Comparison of ENCODE assay signal across 30 cellular contexts in the genomic region with DNA sequence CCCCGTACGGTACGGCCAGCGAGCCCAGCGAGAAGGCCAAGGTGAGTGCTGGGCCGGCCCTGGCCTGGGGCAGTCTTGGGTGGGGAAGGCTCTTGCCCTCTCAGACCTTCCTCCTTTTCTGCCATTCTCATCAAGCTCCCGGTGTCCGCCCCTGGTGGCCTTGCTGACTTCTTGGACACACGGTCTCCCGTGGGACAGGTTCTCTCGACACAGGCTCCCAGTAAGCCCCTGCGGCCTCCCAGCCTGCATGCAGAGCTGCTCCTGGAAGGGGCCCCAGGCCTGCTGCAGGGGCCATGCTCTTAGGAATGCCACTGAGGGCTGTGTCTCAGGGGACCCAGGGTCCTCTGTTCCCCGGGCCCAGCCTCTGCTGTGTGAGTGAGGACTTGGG.
"Had no signal": no experiment of that assay in that cellular context is flagged by ENCODE, and none has a peak within 500 bp of the region (broad histone marks: within the 10 kb centered on the region; RNA-seq: fewer than 3 reads in every experiment).

No MANE protein-coding gene starts in this region.

- H3K4me1 Mint-ChIP-seq: activated B cell treated with CpG ODN at 0.5 μM for 24 hours; activated CD4-positive, alpha-beta T cell treated with anti-CD3 and anti-CD28 coated beads for 36 hours; activated CD4-positive, alpha-beta T cell treated with anti-CD3 and anti-CD28 coated beads, Interleukin-2, amount 10 ng/mL, durations not matched to agents 24 days and 14 days; activated CD8-positive, alpha-beta memory T cell treated with anti-CD3 and anti-CD28 coated beads, Interleukin-2, amount 10 ng/mL, durations not matched to agents 7 days and 5 days; activated naive CD4-positive, alpha-beta T cell treated with anti-CD3 and anti-CD28 coated beads, Interleukin-2, amount 50 U/mL, for 24 hours; activated naive CD8-positive, alpha-beta T cell treated with anti-CD3 and anti-CD28 coated beads for 36 hours; activated naive CD8-positive, alpha-beta T cell treated with anti-CD3 and anti-CD28 coated beads, Interleukin-2, amount 50 U/mL, for 24 hours; T-helper 17 cell had no signal

- H3K27ac ChIP-seq: adrenal gland, body of pancreas, epithelial cell of prostate, esophagus squamous epithelium, WERI-Rb-1 had no signal

- H3K9me3 ChIP-seq: adrenal gland, body of pancreas, esophagus squamous epithelium had no signal

- ATAC-seq: activated CD4-positive, alpha-beta T cell treated with anti-CD3 and anti-CD28 coated beads for 36 hours; activated CD8-positive, alpha-beta memory T cell treated with anti-CD3 and anti-CD28 coated beads, Interleukin-2, amount 10 ng/mL, durations not matched to agents 7 days and 5 days; activated CD8-positive, alpha-beta T cell treated with anti-CD3 and anti-CD28 coated beads, Interleukin-2, amount 10 ng/mL, durations not matched to agents 7 days and 5 days; activated naive CD8-positive, alpha-beta T cell treated with anti-CD3 and anti-CD28 coated beads, Interleukin-2, amount 50 U/mL, for 24 hours; body of pancreas; T-helper 17 cell had no signal

- H3K4me3 Mint-ChIP-seq: activated B cell treated with CpG ODN at 0.5 μM for 24 hours; activated CD4-positive, alpha-beta memory T cell treated with anti-CD3 and anti-CD28 coated beads for 36 hours; activated CD4-positive, alpha-beta T cell treated with anti-CD3 and anti-CD28 coated beads for 36 hours; activated CD4-positive, alpha-beta T cell treated with anti-CD3 and anti-CD28 coated beads, Interleukin-2, amount 10 ng/mL, durations not matched to agents 24 days and 14 days; activated CD8-positive, alpha-beta memory T cell treated with anti-CD3 and anti-CD28 coated beads, Interleukin-2, amount 10 ng/mL, durations not matched to agents 7 days and 5 days; activated CD8-positive, alpha-beta T cell treated with anti-CD3 and anti-CD28 coated beads, Interleukin-2, amount 10 ng/mL, durations not matched to agents 7 days and 5 days; activated naive CD4-positive, alpha-beta T cell treated with anti-CD3 and anti-CD28 coated beads for 36 hours; activated naive CD4-positive, alpha-beta T cell treated with anti-CD3 and anti-CD28 coated beads, Interleukin-2, amount 50 U/mL, for 24 hours; activated naive CD8-positive, alpha-beta T cell treated with anti-CD3 and anti-CD28 coated beads for 36 hours; activated naive CD8-positive, alpha-beta T cell treated with anti-CD3 and anti-CD28 coated beads, Interleukin-2, amount 50 U/mL, for 24 hours; activated T-helper 1 cell treated with anti-CD3 and anti-CD28 coated beads, Interleukin-12 subunit alpha, Interleukin-12 subunit beta, Interleukin-2, Interleukin-4 antibody, amounts not matched to agents 30 ng/mL and 10 ng/mL and 1 ng/mL, durations not matched to agents 14 hours and 24 hours and 36 hours; T-helper 17 cell; T-helper 2 cell treated with Interferon-gamma antibody and Interleukin-4, amounts not matched to agents 5 μg/mL and 100 μg/mL, for 36 hours had no signal

- H3K27ac Mint-ChIP-seq: activated B cell treated with CpG ODN at 0.5 μM for 24 hours; activated CD4-positive, alpha-beta memory T cell treated with anti-CD3 and anti-CD28 coated beads for 36 hours; activated CD4-positive, alpha-beta T cell treated with anti-CD3 and anti-CD28 coated beads for 36 hours; activated CD4-positive, alpha-beta T cell treated with anti-CD3 and anti-CD28 coated beads, Interleukin-2, amount 10 ng/mL, durations not matched to agents 24 days and 14 days; activated CD8-positive, alpha-beta memory T cell treated with anti-CD3 and anti-CD28 coated beads, Interleukin-2, amount 10 ng/mL, durations not matched to agents 7 days and 5 days; activated CD8-positive, alpha-beta T cell treated with anti-CD3 and anti-CD28 coated beads, Interleukin-2, amount 10 ng/mL, durations not matched to agents 7 days and 5 days; activated naive CD4-positive, alpha-beta T cell treated with anti-CD3 and anti-CD28 coated beads for 36 hours; activated naive CD4-positive, alpha-beta T cell treated with anti-CD3 and anti-CD28 coated beads, Interleukin-2, amount 50 U/mL, for 24 hours; activated naive CD8-positive, alpha-beta T cell treated with anti-CD3 and anti-CD28 coated beads for 36 hours; activated naive CD8-positive, alpha-beta T cell treated with anti-CD3 and anti-CD28 coated beads, Interleukin-2, amount 50 U/mL, for 24 hours; activated T-helper 1 cell treated with anti-CD3 and anti-CD28 coated beads, Interleukin-12 subunit alpha, Interleukin-12 subunit beta, Interleukin-2, Interleukin-4 antibody, amounts not matched to agents 30 ng/mL and 10 ng/mL and 1 ng/mL, durations not matched to agents 14 hours and 24 hours and 36 hours; activated T-helper 2 cell treated with anti-CD3 and anti-CD28 coated beads, Interferon-gamma antibody, Interleukin-2, Interleukin-4, amounts not matched to agents 10 μg/mL and 5 μg/mL and 100 μg/mL, durations not matched to agents 14 hours and 24 hours and 36 hours; T-helper 17 cell; T-helper 2 cell treated with Interferon-gamma antibody and Interleukin-4, amounts not matched to agents 5 μg/mL and 100 μg/mL, for 36 hours had no signal

- H3K4me1 ChIP-seq: body of pancreas, esophagus squamous epithelium had no signal

- H3K27me3 ChIP-seq: adrenal gland, body of pancreas, esophagus squamous epithelium had no signal

- H3K27me3 Mint-ChIP-seq: activated B cell treated with CpG ODN at 0.5 μM for 24 hours; activated CD4-positive, alpha-beta memory T cell treated with anti-CD3 and anti-CD28 coated beads for 36 hours; activated CD4-positive, alpha-beta T cell treated with anti-CD3 and anti-CD28 coated beads for 36 hours; activated CD4-positive, alpha-beta T cell treated with anti-CD3 and anti-CD28 coated beads, Interleukin-2, amount 10 ng/mL, durations not matched to agents 24 days and 14 days; activated CD8-positive, alpha-beta memory T cell treated with anti-CD3 and anti-CD28 coated beads, Interleukin-2, amount 10 ng/mL, durations not matched to agents 7 days and 5 days; activated naive CD4-positive, alpha-beta T cell treated with anti-CD3 and anti-CD28 coated beads, Interleukin-2, amount 50 U/mL, for 24 hours; activated naive CD8-positive, alpha-beta T cell treated with anti-CD3 and anti-CD28 coated beads for 36 hours; activated naive CD8-positive, alpha-beta T cell treated with anti-CD3 and anti-CD28 coated beads, Interleukin-2, amount 50 U/mL, for 24 hours; T-helper 17 cell had no signal

- H3K9me3 Mint-ChIP-seq: activated B cell treated with CpG ODN at 0.5 μM for 24 hours; activated CD4-positive, alpha-beta memory T cell treated with anti-CD3 and anti-CD28 coated beads for 36 hours; activated CD4-positive, alpha-beta T cell treated with anti-CD3 and anti-CD28 coated beads, Interleukin-2, amount 10 ng/mL, durations not matched to agents 24 days and 14 days; activated naive CD4-positive, alpha-beta T cell treated with anti-CD3 and anti-CD28 coated beads for 36 hours; activated naive CD4-positive, alpha-beta T cell treated with anti-CD3 and anti-CD28 coated beads, Interleukin-2, amount 50 U/mL, for 24 hours; activated naive CD8-positive, alpha-beta T cell treated with anti-CD3 and anti-CD28 coated beads for 36 hours; activated naive CD8-positive, alpha-beta T cell treated with anti-CD3 and anti-CD28 coated beads, Interleukin-2, amount 50 U/mL, for 24 hours; activated T-helper 1 cell treated with anti-CD3 and anti-CD28 coated beads, Interleukin-12 subunit alpha, Interleukin-12 subunit beta, Interleukin-2, Interleukin-4 antibody, amounts not matched to agents 30 ng/mL and 10 ng/mL and 1 ng/mL, durations not matched to agents 14 hours and 24 hours and 36 hours; activated T-helper 2 cell treated with anti-CD3 and anti-CD28 coated beads, Interferon-gamma antibody, Interleukin-2, Interleukin-4, amounts not matched to agents 10 μg/mL and 5 μg/mL and 100 μg/mL, durations not matched to agents 14 hours and 24 hours and 36 hours; T-helper 2 cell treated with Interferon-gamma antibody and Interleukin-4, amounts not matched to agents 5 μg/mL and 100 μg/mL, for 36 hours had no signal

- H3K36me3 Mint-ChIP-seq: activated naive CD4-positive, alpha-beta T cell treated with anti-CD3 and anti-CD28 coated beads, Interleukin-2, amount 50 U/mL, for 24 hours; activated naive CD8-positive, alpha-beta T cell treated with anti-CD3 and anti-CD28 coated beads for 36 hours had no signal

- DNase-seq: activated B cell treated with CpG ODN at 0.5 μM for 24 hours; activated CD4-positive, alpha-beta memory T cell treated with anti-CD3 and anti-CD28 coated beads for 36 hours; activated CD4-positive, alpha-beta T cell treated with anti-CD3 and anti-CD28 coated beads for 36 hours; activated CD4-positive, alpha-beta T cell treated with anti-CD3 and anti-CD28 coated beads, Interleukin-2, amount 10 ng/mL, durations not matched to agents 24 days and 14 days; activated CD4-positive, CD25-positive, alpha-beta regulatory T cell treated with anti-CD3 and anti-CD28 coated beads, Interleukin-2, amount 50 U/mL, for 72 hours; activated CD8-positive, alpha-beta memory T cell treated with anti-CD3 and anti-CD28 coated beads, Interleukin-2, amount 10 ng/mL, durations not matched to agents 7 days and 5 days; activated CD8-positive, alpha-beta memory T cell treated with anti-CD3 and anti-CD28 coated beads, Interleukin-2, amount 50 U/mL, for 4 hours; activated CD8-positive, alpha-beta T cell treated with anti-CD3 and anti-CD28 coated beads, Interleukin-2, amount 10 ng/mL, durations not matched to agents 7 days and 5 days; activated effector memory CD4-positive, alpha-beta T cell treated with anti-CD3 and anti-CD28 coated beads, Interleukin-2, amount 50 U/mL, for 16 hours; activated naive CD4-positive, alpha-beta T cell treated with anti-CD3 and anti-CD28 coated beads for 36 hours; activated naive CD8-positive, alpha-beta T cell treated with anti-CD3 and anti-CD28 coated beads for 36 hours; activated naive CD8-positive, alpha-beta T cell treated with anti-CD3 and anti-CD28 coated beads, Interleukin-2, amount 50 U/mL, for 24 hours; activated T-cell treated with anti-CD3 and anti-CD28 coated beads, Interleukin-2, amount 50 U/mL, for 1 hour; activated T-cell treated with anti-CD3 and anti-CD28 coated beads, Interleukin-2, amount 50 U/mL, for 48 hours; adrenal gland; aorta; body of pancreas; cortex of kidney; effector CD8-positive, alpha-beta T cell; esophagus squamous epithelium; foreskin melanocyte; T-helper 1 cell; T-helper 17 cell; T1000; WERI-Rb-1 had no signal

- H3K4me3 ChIP-seq: adrenal gland, body of pancreas, esophagus squamous epithelium had no signal
